8 cellular contexts compared by ENCODE assay signal in the genomic region with DNA sequence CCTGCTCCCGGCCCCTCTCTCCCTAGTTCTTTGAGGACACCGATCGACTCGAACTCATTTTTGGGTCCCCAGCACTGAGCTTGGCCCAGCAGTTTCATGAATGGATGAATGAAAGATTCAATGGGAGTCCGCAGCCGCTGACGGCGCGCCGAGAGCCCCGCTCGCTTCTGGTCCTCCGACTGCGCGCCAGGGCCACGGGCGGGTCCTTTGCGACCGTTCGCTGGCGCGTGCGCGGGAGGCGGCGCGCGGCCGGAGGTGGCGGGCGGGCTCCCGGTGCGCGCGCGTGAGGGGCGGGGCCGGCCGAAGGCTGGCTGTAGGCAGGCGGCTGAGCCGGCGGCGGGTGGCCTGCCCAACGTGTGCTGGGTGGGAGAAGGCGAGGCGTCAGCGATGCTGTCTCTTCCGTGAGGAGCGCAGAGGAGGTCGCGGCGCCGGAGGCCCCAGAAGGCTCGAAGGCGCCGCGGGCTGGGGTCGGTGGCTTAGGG. TPM values are rescaled to one million over a fixed set of nuclear protein-coding genes. Genes with fewer than 3 reads are reported as not detected.
DNase-seq lines count a peak whose midpoint lies in the region; ATAC-seq, FAIRE-seq and TF ChIP-seq lines count a peak whose summit lies in the region.

A gene (plus strand): TSS at position 314 of the 482 bp plus-strand sequence. CDS start 284 bp downstream, outside the sequence.

- peak; percentile 79 for TF ChIP-seq POLR2A in GM18951 (IDR thresholded peaks at IDR 0.05; ENCODE audit: extremely low read depth, insufficient read depth, insufficient read length)

- peak within 1 kb of the TSS; percentile 90 for H2AFZ ChIP-seq in keratinocyte (ENCODE audit: control insufficient read depth, low read length)

- H3K79me2 ChIP-seq in keratinocyte (ENCODE audit: control insufficient read depth, insufficient read depth, low read length): peaks cover 19% of the 10 kb centered on the region

- H3K4me3 ChIP-seq in keratinocyte (ENCODE audit: control insufficient read depth in 2 of 3, extremely low read depth in 1 of 3, insufficient read depth in 2 of 3, low read depth in 1 of 3, low read length in 3 of 3): peak within 1 kb of the TSS; percentile 67 to 89 (median 88)

- H3K9me1 ChIP-seq in keratinocyte (ENCODE audit: control insufficient read depth, extremely low read depth, insufficient read depth, low read length): no peaks in the 10 kb centered on the region

- dilution Hi-C loops in keratinocyte (cut with MboI; ENCODE audit: extremely low pct_ligation_motif_present, low sequenced_read_pairs): no loop called here

- no peak for TF ChIP-seq CTCF in keratinocyte (optimal IDR thresholded peaks at IDR 0.05 in 1 of 3, IDR thresholded peaks at IDR 0.05 in 1 of 3, conservative IDR thresholded peaks at IDR 0.05 in 1 of 3; ENCODE audit: extremely low read depth in 1 of 3, insufficient read depth in 2 of 3, low read length in 3 of 3)

- H3K27ac ChIP-seq in keratinocyte (ENCODE audit: control insufficient read depth, insufficient read depth, low read length): peak within 1 kb of the TSS; percentile 42

- FAIRE-seq in keratinocyte (lab: Jason Lieb, UNC): no peak

- ATAC-seq in HG03159 (IDR thresholded peaks at IDR 0.05; ENCODE audit: unreplicated experiment): peak; percentile 87

- H4K20me1 ChIP-seq in keratinocyte (ENCODE audit: control insufficient read depth, extremely low read depth, insufficient read depth, low read length): no peaks in the 10 kb centered on the region

- DNase-seq in AG08395 (ENCODE audit: low spot score): peak; percentile 97
- peak; percentile 86 for DNase-seq in NCI-H2227 treated with DMSO at 0.1 percent for 48 hours (lab: John Stamatoyannopoulos, UW)
- DNase-seq in activated CD4-positive, CD25-positive, alpha-beta regulatory T cell treated with anti-CD3 and anti-CD28 coated beads, Interleukin-2, amount 50 U/mL, for 16 hours (ENCODE audit: low read depth, low spot score): peak; percentile 66
- DNase-seq in central memory CD4-positive, alpha-beta T cell: peak; percentile 76
- DNase-seq in keratinocyte (ENCODE audit: low read depth, low spot score): no peak
- DNase-seq in stimulated activated CD4-positive, alpha-beta T cell treated with anti-CD3 and anti-CD28 coated beads, Interleukin-12 subunit alpha, Interleukin-12 subunit beta, amount 100 ng/mL, for 4 hours: peak; percentile 89

- H3K9me3 ChIP-seq in keratinocyte (ENCODE audit: control insufficient read depth, low read depth, low read length): no peaks in the 10 kb centered on the region

- H3K4me2 ChIP-seq in keratinocyte (ENCODE audit: control insufficient read depth, extremely low read depth, insufficient read depth, low read depth, low read length): peak within 1 kb of the TSS; percentile 94

- peak within 1 kb of the TSS; percentile 72 for H3K9ac ChIP-seq in keratinocyte (ENCODE audit: control insufficient read depth, extremely low read depth, insufficient read depth, low read length)

- H3K36me3 ChIP-seq in keratinocyte (ENCODE audit: control insufficient read depth in 2 of 2, extremely low read depth in 1 of 2, insufficient read depth in 2 of 2, low read length in 2 of 2): no peaks in the 10 kb centered on the region

- H3K4me1 ChIP-seq in keratinocyte (ENCODE audit: control insufficient read depth, extremely low read depth, insufficient read depth, low read length): peaks cover 14% of the 10 kb centered on the region

- in situ Hi-C loops in GM18951 (cut with MboI; ENCODE audit: low sequenced_read_pairs, unreplicated experiment): no loop called here

- no peaks in the 10 kb centered on the region for H3K27me3 ChIP-seq in keratinocyte (ENCODE audit: control insufficient read depth, extremely low read depth, insufficient read depth, low read length)

RNA-seq across cellular contexts. Expression of the gene that starts here (rescaled TPM):
- 12.2 to 15.7 TPM (median 14.6 TPM) in 3 replicates for polyA plus RNA-seq in keratinocyte
- 9.0 TPM for polyA plus RNA-seq in keratinocyte (2011; ENCODE audit: low read depth)
- polyA plus RNA-seq in keratinocyte (2011; cell fraction: cytosol; rRNA removed): 13.9 and 15.4 TPM in 2 replicates
- 53.5 and 62.5 TPM in 2 replicates for polyA plus RNA-seq in keratinocyte (2011; cell fraction: nucleus; rRNA removed)
- 11.9 and 16.2 TPM in 2 replicates for polyA plus RNA-seq in keratinocyte (2012; ENCODE audit: low replicate concordance)
- polyA minus RNA-seq in keratinocyte: 28.3 to 31.8 TPM (median 31.5 TPM) in 3 replicates
- polyA minus RNA-seq in keratinocyte (2011; cell fraction: cytosol; rRNA and poly(A)+ RNA removed): 19.4 TPM
- polyA minus RNA-seq in keratinocyte (2011; cell fraction: nucleus; rRNA and poly(A)+ RNA removed): 25.0 and 36.1 TPM in 2 replicates
